Comparison of ENCODE assay signal across 10 cellular contexts in the genomic region with DNA sequence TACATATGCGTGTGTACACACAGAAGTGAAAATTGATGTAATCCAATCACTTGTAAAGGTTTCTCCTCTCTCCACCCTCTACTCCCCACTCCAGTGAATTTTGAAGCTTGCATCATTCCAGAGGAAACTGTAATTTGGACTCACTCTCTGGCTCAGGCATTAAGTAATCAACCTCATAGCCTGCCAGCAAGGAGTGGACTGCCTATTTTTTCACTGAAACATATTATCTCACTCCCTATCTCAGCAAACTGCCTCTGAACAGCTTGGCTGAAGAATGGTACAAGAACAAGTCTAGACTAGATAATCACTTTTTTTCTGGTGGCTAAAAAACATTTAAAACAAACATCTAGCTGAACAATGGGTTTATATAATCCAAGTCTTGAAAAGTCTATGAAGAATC.
A peak's percentile ranks its signal among the peaks of the same experiment; 100 is the strongest.
DNase-seq lines count a peak whose midpoint lies in the region; ATAC-seq and TF ChIP-seq lines count a peak whose summit lies in the region.
"Had no signal": no experiment of that assay in that cellular context is flagged by ENCODE, and none has a peak within 500 bp of the region (broad histone marks: within the 10 kb centered on the region; RNA-seq: fewer than 3 reads in every experiment).

No MANE protein-coding gene starts in this region.

- CTCF ChIA-PET in AG04449 (lab: Yijun Ruan, JAX): no interaction called here

- in situ Hi-C loops in GM13976 (cut with MboI; ENCODE audit: low sequenced_read_pairs, unreplicated experiment): no loop called here

- DNase-seq in AG04449 (ENCODE audit: low read depth, low spot score): peak; percentile 76
- DNase-seq in M059J (ENCODE audit: low read depth): peak; percentile 68
- DNase-seq in coronary artery (ENCODE audit: low spot score): no peak
- no peak for DNase-seq in lung (ENCODE audit: low spot score)
- DNase-seq in GM13976 (ENCODE audit: low spot score): no peak
- DNase-seq in posterior cingulate gyrus: no peak
- DNase-seq in Peyer's patch: no peak
- no peak for DNase-seq in stimulated activated CD4-positive, alpha-beta T cell treated with anti-CD3 and anti-CD28 coated beads, Interleukin-15, amount 100 ng/mL, for 24 hours
- DNase-seq: activated CD8-positive, alpha-beta memory T cell treated with anti-CD3 and anti-CD28 coated beads, Interleukin-2, amount 50 U/mL, for 4 hours; CD8-positive, alpha-beta memory T cell had no signal

- TF ChIP-seq POLR2A in Peyer's patch (IDR thresholded peaks at IDR 0.05): no peak

- H3K27ac ChIP-seq in coronary artery: peak overlapping the region; percentile 14 to 28
- peak overlapping the region in 1 of 2 donors; percentile 2 for H3K27ac ChIP-seq in lung (ENCODE audit: low read depth in 1 of 2, low read length in 1 of 2)
- no peak overlapping the region for H3K27ac ChIP-seq in Peyer's patch

- H3K4me3 ChIP-seq in AG04449 (ENCODE audit: low read depth, low read length): no peak overlapping the region
- no peak overlapping the region for H3K4me3 ChIP-seq in coronary artery
- no peak overlapping the region for H3K4me3 ChIP-seq in lung
- no peak overlapping the region for H3K4me3 ChIP-seq in Peyer's patch

- TF ChIP-seq CTCF in AG04449 (IDR thresholded peaks at IDR 0.05; ENCODE audit: insufficient read depth, low read length, missing control alignments) (no peak), coronary artery (IDR thresholded peaks at IDR 0.05) (no peak), lung (IDR thresholded peaks at IDR 0.05; ENCODE audit: control extremely low read depth, extremely low read depth) (no peak), GM13976 (IDR thresholded peaks at IDR 0.05; ENCODE audit: borderline replicate concordance, control extremely low read depth, extremely low read depth, insufficient read depth, missing control alignments) (no peak), Peyer's patch (IDR thresholded peaks at IDR 0.05) (no peak)

- no peaks in the 10 kb centered on the region for H3K9me3 ChIP-seq in lung (ENCODE audit: control insufficient read depth in 2 of 2, insufficient read depth in 1 of 2, low read length in 1 of 2)
- H3K9me3 ChIP-seq in Peyer's patch: no peaks in the 10 kb centered on the region

- H3K4me1 ChIP-seq in lung (ENCODE audit: control insufficient read depth in 2 of 2, insufficient read depth in 2 of 2, low read length in 2 of 2): peaks cover 3 to 19% of the 10 kb centered on the region in 2 donors
- H3K4me1 ChIP-seq in Peyer's patch: peaks cover 0 to 6% (median 0%) of the 10 kb centered on the region in 4 donors

- H3K27me3 ChIP-seq in lung (ENCODE audit: control insufficient read depth, insufficient read depth) (no peaks in the 10 kb centered on the region), Peyer's patch (no peaks in the 10 kb centered on the region)

- POLR2A ChIA-PET in AG04449 (lab: Yijun Ruan, JAX): interaction anchor here (0.5 kb wide), 1 partner anchor 664 kb away, joined by 4 read pairs; no protein-coding TSS in a partner anchor

- H3K36me3 ChIP-seq in lung (ENCODE audit: control insufficient read depth in 2 of 2, insufficient read depth in 2 of 2, low read length in 2 of 2): no peaks in the 10 kb centered on the region
- no peaks in the 10 kb centered on the region for H3K36me3 ChIP-seq in Peyer's patch

- peak; percentile 43 for ATAC-seq in lung (ENCODE audit: insufficient read depth, low FRiP score)

- 19 to 56% methylated on average over 1 of the region's 1 CpG for WGBS in lung, 2 donors

- intact Hi-C loops in posterior cingulate gyrus (cut with DNase I): no loop called here

Comparison
In these comparisons a context has a peak if more than half of its experiments do, and no peak if none do; other contexts are left out.
1. DNase-seq: peak in AG04449 (single experiment) and M059J (single experiment); none in coronary artery (single experiment), lung (single experiment), GM13976 (single experiment), posterior cingulate gyrus (0 of 10), Peyer's patch (0 of 3) and stimulated activated CD4-positive, alpha-beta T cell treated with anti-CD3 and anti-CD28 coated beads, Interleukin-15, amount 100 ng/mL, for 24 hours (single experiment).
2. H3K27ac ChIP-seq: peak in coronary artery (2 of 2); none in Peyer's patch (0 of 4).